31 cellular contexts compared by ENCODE assay signal in the genomic region with DNA sequence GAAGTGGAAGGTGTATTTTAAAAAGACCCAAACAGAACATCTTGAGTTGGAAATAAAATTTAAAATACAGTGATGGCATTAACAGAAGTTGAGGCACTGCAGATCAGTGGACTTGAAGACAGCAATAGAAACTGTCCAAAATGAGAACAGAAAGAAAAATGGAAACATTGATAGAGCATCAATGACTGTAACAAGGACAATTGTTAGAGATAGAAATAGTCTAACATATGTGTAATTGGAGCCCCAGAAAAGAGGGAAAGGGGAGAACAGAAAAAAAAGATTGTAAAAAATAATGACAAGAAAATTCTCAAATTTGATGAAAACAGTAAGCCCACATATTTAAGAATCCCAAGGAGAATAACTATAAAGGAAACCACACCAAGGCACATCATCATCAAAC.
"Had no signal": no experiment of that assay in that cellular context is flagged by ENCODE, and none has a peak within 500 bp of the region (broad histone marks: within the 10 kb centered on the region; RNA-seq: fewer than 3 reads in every experiment).

No MANE protein-coding gene starts in this region.

- H3K27ac Mint-ChIP-seq: immature natural killer cell; naive thymus-derived CD8-positive, alpha-beta T cell; nephron; stimulated activated memory B cell treated with anti-CD40 and anti-IgM and Interleukin-4, amounts not matched to agents 10 μg/mL and 1 μg/mL and 100 μg/mL, for 72 hours had no signal

- FAIRE-seq: islet of Langerhans, kidney, pancreas, small intestine had no signal

- H3K27me3 Mint-ChIP-seq: naive thymus-derived CD8-positive, alpha-beta T cell; stimulated activated memory B cell treated with anti-CD40 and anti-IgM and Interleukin-4, amounts not matched to agents 10 μg/mL and 1 μg/mL and 100 μg/mL, for 72 hours had no signal

- H3K27me3 ChIP-seq: left lung, pancreas, sigmoid colon, spleen, stomach, testis, thyroid gland, transverse colon, upper lobe of left lung, vagina had no signal

- H3K9me3 ChIP-seq: pancreas, prostate gland, sigmoid colon, testis, thyroid gland, upper lobe of left lung, vagina had no signal

- H3K4me3 Mint-ChIP-seq: immature natural killer cell; naive thymus-derived CD8-positive, alpha-beta T cell; nephron; neural crest cell; stimulated activated memory B cell treated with anti-CD40 and anti-IgM and Interleukin-4, amounts not matched to agents 10 μg/mL and 1 μg/mL and 100 μg/mL, for 72 hours had no signal

- H3K27ac ChIP-seq: left lung, lower lobe of right lung, pancreas, prostate gland, sigmoid colon, spleen, stomach, testis, thyroid gland, transverse colon, upper lobe of left lung, vagina had no signal

- H3K4me1 ChIP-seq: left lung, prostate gland, sigmoid colon, testis, thyroid gland, transverse colon, vagina had no signal

- H3K4me1 Mint-ChIP-seq: nephron had no signal

- H3K36me3 ChIP-seq: lower lobe of right lung, pancreas, prostate gland, sigmoid colon, thyroid gland, transverse colon, upper lobe of left lung, vagina had no signal

- ATAC-seq: left colon; left lung; lower lobe of right lung; naive thymus-derived CD8-positive, alpha-beta T cell; pancreas; right cardiac atrium; stimulated activated memory B cell treated with anti-CD40 and anti-IgM and Interleukin-4, amounts not matched to agents 10 μg/mL and 1 μg/mL and 100 μg/mL, for 72 hours; stimulated activated naive CD8-positive, alpha-beta T cell treated with anti-CD3 and anti-CD28 coated beads, Interleukin-15, Interleukin-2, amounts not matched to agents 100 U/mL and 50 U/mL, for 24 hours had no signal

- H3K4me3 ChIP-seq: left lung, lower lobe of right lung, pancreas, prostate gland, sigmoid colon, spleen, stomach, testis, thyroid gland, transverse colon, upper lobe of left lung, vagina had no signal

- DNase-seq: hippocampal formation; immature natural killer cell; kidney; left colon; left lung; lower lobe of right lung; mammary epithelial cell; mesenchymal stem cell; naive thymus-derived CD8-positive, alpha-beta T cell; nucleus accumbens; pancreas; posterior cingulate gyrus; retina; right cardiac atrium; sigmoid colon; small intestine; spleen; stimulated activated CD4-positive, alpha-beta T cell treated with anti-CD3 and anti-CD28 coated beads, Interleukin-4, amount 100 ng/mL, for 4 hours; stimulated activated CD8-positive, alpha-beta memory T cell treated with anti-CD3 and anti-CD28 coated beads, Interleukin-4, amount 100 ng/mL, for 48 hours; stimulated activated naive CD8-positive, alpha-beta T cell treated with anti-CD3 and anti-CD28 coated beads, Interleukin-15, Interleukin-2, amounts not matched to agents 100 U/mL and 50 U/mL, for 24 hours; stomach; testis; thyroid gland; transverse colon; upper lobe of left lung had no signal
